Comparison of ENCODE assay signal across 1 cellular context in genomic region chr12:57230381-57231155, GRCh38.
TF ChIP-seq lines count a peak whose summit lies in the region.

No MANE protein-coding gene starts in this region.

TF ChIP-seq in HEK293, 187 proteins besides CTCF, POLR2A, EP300 and RAD21 (continued from another document):
- peak; percentile 13; the same call in 1 of the 2 replicates for TF ChIP-seq ZNF398 (tag by site-specific recombination; IDR thresholded peaks at IDR 0.05)
- TF ChIP-seq, protein P1, sequence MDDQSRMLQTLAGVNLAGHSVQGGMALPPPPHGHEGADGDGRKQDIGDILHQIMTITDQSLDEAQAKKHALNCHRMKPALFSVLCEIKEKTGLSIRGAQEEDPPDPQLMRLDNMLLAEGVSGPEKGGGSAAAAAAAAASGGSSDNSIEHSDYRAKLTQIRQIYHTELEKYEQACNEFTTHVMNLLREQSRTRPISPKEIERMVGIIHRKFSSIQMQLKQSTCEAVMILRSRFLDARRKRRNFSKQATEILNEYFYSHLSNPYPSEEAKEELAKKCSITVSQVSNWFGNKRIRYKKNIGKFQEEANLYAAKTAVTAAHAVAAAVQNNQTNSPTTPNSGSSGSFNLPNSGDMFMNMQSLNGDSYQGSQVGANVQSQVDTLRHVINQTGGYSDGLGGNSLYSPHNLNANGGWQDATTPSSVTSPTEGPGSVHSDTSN (CRISPR knock-in tag; IDR thresholded peaks at IDR 0.05), result 0 out of 2 replicates have a peak, but pooled peaks have one; percentile 6
- no peak for TF ChIP-seq ZNF366 (tag by site-specific recombination; conservative IDR thresholded peaks at IDR 0.05)
- TF ChIP-seq ZNF660 (tag by site-specific recombination; IDR thresholded peaks at IDR 0.05), result 0 out of 2 replicates have a peak, but pooled peaks have one; percentile 5
- TF ChIP-seq ZBTB21 (tag by site-specific recombination; IDR thresholded peaks at IDR 0.05), result peak; percentile 1; the same call in 1 of the 2 replicates
- no peak for TF ChIP-seq BCL11A (tag by site-specific recombination; IDR thresholded peaks at IDR 0.05; ENCODE audit: low read depth)
